8 cellular contexts compared by ENCODE assay signal in genomic region chr15:77875066-77875721, GRCh38.
DNase-seq lines count a peak whose midpoint lies in the region; TF ChIP-seq lines count a peak whose summit lies in the region.
"Not testable (repeated sequence)": the region's sequence is repeated elsewhere in the genome, so short reads cannot be mapped to it uniquely, and the experiment has no call there.

No MANE protein-coding gene starts in this region.

- TF ChIP-seq EP300 in transverse colon (IDR thresholded peaks at IDR 0.05; ENCODE audit: low read depth), result not testable (repeated sequence)

- TF ChIP-seq CTCF in choroid plexus epithelial cell (conservative IDR thresholded peaks at IDR 0.05; ENCODE audit: low read depth, low read length) (peak; percentile 76), transverse colon (IDR thresholded peaks at IDR 0.05) (peak; percentile 36 to 64 (median 61))

- DNase-seq in EL (peak; percentile 39), LoVo (ENCODE audit: low spot score) (peak; percentile 29), NT2/D1 (ENCODE audit: low read depth, low spot score) (peak; percentile 83), choroid plexus epithelial cell (ENCODE audit: low read depth) (peak; percentile 67), iPS DF 4.7 (ENCODE audit: extremely low read depth, low spot score) (peak; percentile 53), posterior cingulate gyrus (peak; percentile 31 to 94 (median 66)), transverse colon (peak; percentile 65)
- peak; percentile 38 for DNase-seq in activated CD4-positive, alpha-beta memory T cell treated with anti-CD3 and anti-CD28 coated beads, Interleukin-2, amount 10 ng/mL, durations not matched to agents 7 days and 5 days

- H3K9me3 Mint-ChIP-seq in activated CD4-positive, alpha-beta memory T cell treated with anti-CD3 and anti-CD28 coated beads, Interleukin-2, amount 10 ng/mL, durations not matched to agents 7 days and 5 days, result not testable (repeated sequence)

- not testable (repeated sequence) for H3K9ac ChIP-seq in NT2/D1 (ENCODE audit: insufficient read length, low read depth)

- not testable (repeated sequence) for H3K27me3 ChIP-seq in NT2/D1 (ENCODE audit: insufficient read depth, insufficient read length); transverse colon

- TF ChIP-seq POLR2A in transverse colon (IDR thresholded peaks at IDR 0.05), result not testable (repeated sequence)

- not testable (repeated sequence) for H3K4me1 ChIP-seq in NT2/D1 (ENCODE audit: insufficient read depth, insufficient read length)
- H3K4me1 ChIP-seq in transverse colon, result peaks cover 0 to 14% (median 8%) of the 10 kb centered on the region in 4 donors

- peak overlapping the region in 2 of 4 donors; percentile 60 to 77 for H3K27ac ChIP-seq in transverse colon

- POLR2A ChIA-PET in activated CD4-positive, alpha-beta memory T cell treated with anti-CD3 and anti-CD28 coated beads, Interleukin-2, amount 10 ng/mL, durations not matched to agents 7 days and 5 days (lab: Charles Lee), result not testable (repeated sequence)

- not testable (repeated sequence) for H3K4me1 Mint-ChIP-seq in activated CD4-positive, alpha-beta memory T cell treated with anti-CD3 and anti-CD28 coated beads, Interleukin-2, amount 10 ng/mL, durations not matched to agents 7 days and 5 days

- WGBS in transverse colon (ENCODE audit: low coverage in 1 of 2), 2 donors, result 41% methylated on average over 13 of the region's 13 CpGs; no CpG with 5 or more reads in 1 of the 2 donors

- H3K36me3 ChIP-seq in NT2/D1 (ENCODE audit: insufficient read depth, insufficient read length, low read length); transverse colon: not testable (repeated sequence)

- H3K36me3 Mint-ChIP-seq in activated CD4-positive, alpha-beta memory T cell treated with anti-CD3 and anti-CD28 coated beads, Interleukin-2, amount 10 ng/mL, durations not matched to agents 7 days and 5 days (ENCODE audit: low read depth), result not testable (repeated sequence)

- in situ Hi-C loops in transverse colon (cut with MboI; ENCODE audit: low pct_ligation_motif_present in 1 of 4, low pct_unique_long_range_greater_than_20kb in 1 of 4, low sequenced_read_pairs in 3 of 4), result not testable (repeated sequence)

- not testable (repeated sequence) for H3K9me3 ChIP-seq in NT2/D1 (ENCODE audit: insufficient read depth, low read length); transverse colon

- H3K27me3 Mint-ChIP-seq in activated CD4-positive, alpha-beta memory T cell treated with anti-CD3 and anti-CD28 coated beads, Interleukin-2, amount 10 ng/mL, durations not matched to agents 7 days and 5 days, result not testable (repeated sequence)

- H3K4me3 Mint-ChIP-seq in activated CD4-positive, alpha-beta memory T cell treated with anti-CD3 and anti-CD28 coated beads, Interleukin-2, amount 10 ng/mL, durations not matched to agents 7 days and 5 days, result not testable (repeated sequence)

- not testable (repeated sequence) for H3K4me3 ChIP-seq in NT2/D1 (ENCODE audit: insufficient read length, low read depth); choroid plexus epithelial cell (ENCODE audit: low read depth, low read length); transverse colon

- not testable (repeated sequence) for H3K27ac Mint-ChIP-seq in activated CD4-positive, alpha-beta memory T cell treated with anti-CD3 and anti-CD28 coated beads, Interleukin-2, amount 10 ng/mL, durations not matched to agents 7 days and 5 days

- intact Hi-C loops in posterior cingulate gyrus (cut with DNase I), result loop anchor here (10.0 kb wide), 1 partner anchor 240 kb away; the partner anchor contains the start of gene LINGO1
- intact Hi-C loops in transverse colon (cut with DNase I; ENCODE audit: low total_unique reads), result not testable (repeated sequence)

- CTCF ChIA-PET in activated CD4-positive, alpha-beta memory T cell treated with anti-CD3 and anti-CD28 coated beads, Interleukin-2, amount 10 ng/mL, durations not matched to agents 7 days and 5 days (lab: Charles Lee), result interaction anchor here (1.0 kb wide), 1 partner anchor 35 kb away, joined by 3 read pairs; no protein-coding TSS in a partner anchor

Comparison
In these comparisons a context has a peak if more than half of its experiments do, and no peak if none do; other contexts are left out.
1. DNase-seq: peak in every context shown above with its lines; median percentile 83 in NT2/D1; 67 in choroid plexus epithelial cell; 66 in posterior cingulate gyrus; 65 in transverse colon; 53 in iPS DF 4.7; 39 in EL; 38 in activated CD4-positive, alpha-beta memory T cell treated with anti-CD3 and anti-CD28 coated beads, Interleukin-2, amount 10 ng/mL, durations not matched to agents 7 days and 5 days; 29 in LoVo.